24 cellular contexts compared by ENCODE assay signal in genomic region chr12:12624479-12625120, GRCh38. TPM values are rescaled to one million over a fixed set of nuclear protein-coding genes. Genes with fewer than 3 reads are reported as not detected.
DNase-seq lines count a peak whose midpoint lies in the region; ATAC-seq, FAIRE-seq and TF ChIP-seq lines count a peak whose summit lies in the region.
"Had no signal": no experiment of that assay in that cellular context is flagged by ENCODE, and none has a peak within 500 bp of the region (broad histone marks: within the 10 kb centered on the region; RNA-seq: fewer than 3 reads in every experiment).

No MANE protein-coding gene starts in this region.

- H3K4me3 Mint-ChIP-seq in activated naive CD8-positive, alpha-beta T cell: no peak overlapping the region
- no peak overlapping the region for H3K4me3 Mint-ChIP-seq in activated naive CD8-positive, alpha-beta T cell treated with anti-CD3 and anti-CD28 coated beads for 36 hours
- no peak overlapping the region for H3K4me3 Mint-ChIP-seq in WTC11
- peak overlapping the region in 1 of 8 donors; percentile 59 for H3K4me3 Mint-ChIP-seq in naive B cell
- no peak overlapping the region for H3K4me3 Mint-ChIP-seq in activated CD8-positive, alpha-beta memory T cell treated with anti-CD3 and anti-CD28 coated beads, Interleukin-2, amount 10 ng/mL, durations not matched to agents 7 days and 5 days
- H3K4me3 Mint-ChIP-seq: B cell, IgD-negative memory B cell had no signal

- no peak for TF ChIP-seq CTCF in WTC11 (IDR thresholded peaks at IDR 0.05)

- no peak overlapping the region for H3K4me3 ChIP-seq in small intestine (ENCODE audit: low read depth in 1 of 2, low read length in 2 of 2)

- DNase-seq in activated naive CD8-positive, alpha-beta T cell treated with anti-CD3 and anti-CD28 coated beads for 36 hours: no peak
- DNase-seq in WTC11 (ENCODE audit: low spot score) (no peak), naive B cell (no peak), small intestine (peak; percentile 68), NCI-H226 (no peak), NCI-H446 treated with DMSO at 0.1 percent for 48 hours (lab: John Stamatoyannopoulos, UW) (no peak)
- DNase-seq in activated CD8-positive, alpha-beta memory T cell treated with anti-CD3 and anti-CD28 coated beads, Interleukin-2, amount 10 ng/mL, durations not matched to agents 7 days and 5 days: no peak
- DNase-seq: DMS53, EL, Karpas-422, NCI-H1048, NCI-H1436, NCI-H2081, NCI-H510A treated with DMSO at 0.1 percent for 48 hours, PC-3, SIG-M5 had no signal

- peaks cover 0 to 6% of the 10 kb centered on the region in 2 donors for H3K4me1 ChIP-seq in small intestine (ENCODE audit: control insufficient read depth in 2 of 2, insufficient read depth in 1 of 2, low read depth in 1 of 2, low read length in 1 of 2)

- FAIRE-seq in small intestine (lab: Jason Lieb, UNC): no peak
- FAIRE-seq: GM12892, GM18507 had no signal

- POLR2A ChIA-PET in WTC11 (lab: Charles Lee): no interaction called here

- H3K36me3 Mint-ChIP-seq in activated naive CD8-positive, alpha-beta T cell: peaks cover 15% of the 10 kb centered on the region
- H3K36me3 Mint-ChIP-seq in activated naive CD8-positive, alpha-beta T cell treated with anti-CD3 and anti-CD28 coated beads for 36 hours: peaks cover 32% of the 10 kb centered on the region
- H3K36me3 Mint-ChIP-seq in WTC11: peaks cover 22% of the 10 kb centered on the region
- peaks cover 12 to 23% of the 10 kb centered on the region in 2 donors for H3K36me3 Mint-ChIP-seq in naive B cell
- H3K36me3 Mint-ChIP-seq in activated CD8-positive, alpha-beta memory T cell treated with anti-CD3 and anti-CD28 coated beads, Interleukin-2, amount 10 ng/mL, durations not matched to agents 7 days and 5 days: peaks cover 46% of the 10 kb centered on the region

- H3K9me3 ChIP-seq in small intestine (ENCODE audit: control insufficient read depth, low read depth): no peaks in the 10 kb centered on the region

- H3K27ac ChIP-seq in small intestine (ENCODE audit: low read depth in 1 of 2, low read length in 1 of 2): no peak overlapping the region
- H3K27ac ChIP-seq: HL-60, RWPE1 had no signal

- CTCF ChIA-PET in WTC11 (lab: Charles Lee): interaction anchor here (0.9 kb wide), 1 partner anchor 121 kb away, joined by 3 read pairs; no protein-coding TSS in a partner anchor
- CTCF ChIA-PET in activated CD8-positive, alpha-beta memory T cell treated with anti-CD3 and anti-CD28 coated beads, Interleukin-2, amount 10 ng/mL, durations not matched to agents 7 days and 5 days (lab: Charles Lee): interaction anchor here (1.1 to 1.3 kb wide), 2 partner anchors 21 to 73 kb away, joined by 3 read pairs; no protein-coding TSS in a partner anchor

- H3K9me3 Mint-ChIP-seq in activated naive CD8-positive, alpha-beta T cell (ENCODE audit: low read depth): peaks cover 4% of the 10 kb centered on the region
- H3K9me3 Mint-ChIP-seq in activated naive CD8-positive, alpha-beta T cell treated with anti-CD3 and anti-CD28 coated beads for 36 hours: peaks cover 11% of the 10 kb centered on the region
- H3K9me3 Mint-ChIP-seq in WTC11: peaks cover 18% of the 10 kb centered on the region
- peaks cover 1 to 6% (median 4%) of the 10 kb centered on the region in 7 donors for H3K9me3 Mint-ChIP-seq in naive B cell
- H3K9me3 Mint-ChIP-seq in activated CD8-positive, alpha-beta memory T cell treated with anti-CD3 and anti-CD28 coated beads, Interleukin-2, amount 10 ng/mL, durations not matched to agents 7 days and 5 days (ENCODE audit: low read depth): peaks cover 2% of the 10 kb centered on the region

- peaks cover 90% of the 10 kb centered on the region for H3K4me1 Mint-ChIP-seq in activated naive CD8-positive, alpha-beta T cell (ENCODE audit: low read depth)
- peaks cover 65% of the 10 kb centered on the region for H3K4me1 Mint-ChIP-seq in activated naive CD8-positive, alpha-beta T cell treated with anti-CD3 and anti-CD28 coated beads for 36 hours
- H3K4me1 Mint-ChIP-seq in WTC11: peaks cover 6% of the 10 kb centered on the region
- H3K4me1 Mint-ChIP-seq in naive B cell: peaks cover 28 to 56% (median 41%) of the 10 kb centered on the region in 3 donors
- H3K4me1 Mint-ChIP-seq in activated CD8-positive, alpha-beta memory T cell treated with anti-CD3 and anti-CD28 coated beads, Interleukin-2, amount 10 ng/mL, durations not matched to agents 7 days and 5 days: peaks cover 39% of the 10 kb centered on the region

- peak overlapping the region; percentile 4 for H3K27ac Mint-ChIP-seq in activated naive CD8-positive, alpha-beta T cell
- no peak overlapping the region for H3K27ac Mint-ChIP-seq in activated naive CD8-positive, alpha-beta T cell treated with anti-CD3 and anti-CD28 coated beads for 36 hours
- H3K27ac Mint-ChIP-seq in WTC11 (peak overlapping the region; percentile 63), naive B cell (peak overlapping the region; percentile 26 to 81 (median 54))
- H3K27ac Mint-ChIP-seq in activated CD8-positive, alpha-beta memory T cell treated with anti-CD3 and anti-CD28 coated beads, Interleukin-2, amount 10 ng/mL, durations not matched to agents 7 days and 5 days: no peak overlapping the region
- H3K27ac Mint-ChIP-seq: B cell had no signal

- peaks cover 0 to 3% of the 10 kb centered on the region in 2 donors for H3K36me3 ChIP-seq in small intestine (ENCODE audit: control insufficient read depth in 2 of 2, insufficient read depth in 2 of 2, low read length in 2 of 2)

- H3K27me3 Mint-ChIP-seq in activated naive CD8-positive, alpha-beta T cell: no peaks in the 10 kb centered on the region
- H3K27me3 Mint-ChIP-seq in activated naive CD8-positive, alpha-beta T cell treated with anti-CD3 and anti-CD28 coated beads for 36 hours: no peaks in the 10 kb centered on the region
- H3K27me3 Mint-ChIP-seq in WTC11 (ENCODE audit: low read depth): no peaks in the 10 kb centered on the region
- H3K27me3 Mint-ChIP-seq in naive B cell: no peaks in the 10 kb centered on the region
- H3K27me3 Mint-ChIP-seq in activated CD8-positive, alpha-beta memory T cell treated with anti-CD3 and anti-CD28 coated beads, Interleukin-2, amount 10 ng/mL, durations not matched to agents 7 days and 5 days: no peaks in the 10 kb centered on the region
- H3K27me3 Mint-ChIP-seq: B cell, IgD-negative memory B cell had no signal

- no peaks in the 10 kb centered on the region for H3K27me3 ChIP-seq in small intestine (ENCODE audit: control insufficient read depth in 2 of 2, insufficient read depth in 2 of 2, low read length in 2 of 2)

- ATAC-seq in WTC11: no peak; the same call in 1 of the 2 replicates
- no peak for ATAC-seq in naive B cell (ENCODE audit: low read depth in 2 of 2)
- no peak for ATAC-seq in activated CD8-positive, alpha-beta memory T cell treated with anti-CD3 and anti-CD28 coated beads, Interleukin-2, amount 10 ng/mL, durations not matched to agents 7 days and 5 days
- ATAC-seq: PC-3, SK-N-SH treated with all-trans-retinoic acid at 6 μM for 48 hours had no signal

- WGBS in small intestine, 3 donors: 58 to 83% (median 71%) methylated on average over 9 of the region's 9 CpGs

TF ChIP-seq in WTC11, 78 proteins besides CTCF, POLR2A, EP300 and RAD21 (continues in another document):
- TF ChIP-seq E2F4 (CRISPR knock-in tag; IDR thresholded peaks at IDR 0.05; ENCODE audit: borderline replicate concordance, low read depth): no peak
- no peak for TF ChIP-seq ATF2 (CRISPR knock-in tag; IDR thresholded peaks at IDR 0.05; ENCODE audit: borderline replicate concordance, low read depth)
- no peak for TF ChIP-seq ZNF281 (CRISPR knock-in tag; IDR thresholded peaks at IDR 0.05)
- TF ChIP-seq ZNF138 (CRISPR knock-in tag; conservative IDR thresholded peaks at IDR 0.05): no peak

RNA-seq across cellular contexts. Expression of gene CREBL2, which starts 12.9 kb away (rescaled TPM):
- 10 to 100 TPM; 12.5 to 13.9 TPM for total RNA-seq in activated naive CD8-positive, alpha-beta T cell treated with anti-CD3 and anti-CD28 coated beads for 36 hours
- 17.3 to 19.0 TPM (median 18.9 TPM) in 3 replicates for total RNA-seq in WTC11 (2021)
- 10 to 100 TPM; 21.9 to 29.3 (median 25.6) TPM for polyA plus RNA-seq in naive B cell (ENCODE audit: low read depth in 6 of 6)
- 10 to 100 TPM; 16.9 to 23.5 (median 23.3) TPM for polyA plus RNA-seq in small intestine
- 10 to 100 TPM; 16.3 to 20.5 TPM for total RNA-seq in activated CD8-positive, alpha-beta memory T cell treated with anti-CD3 and anti-CD28 coated beads, Interleukin-2, amount 10 ng/mL, durations not matched to agents 7 days and 5 days

Comparison
In these comparisons a context has a peak if more than half of its experiments do, and no peak if none do; other contexts are left out.
1. H3K27ac Mint-ChIP-seq: peak in activated naive CD8-positive, alpha-beta T cell (single experiment), WTC11 (single experiment) and naive B cell (6 of 6); none in activated naive CD8-positive, alpha-beta T cell treated with anti-CD3 and anti-CD28 coated beads for 36 hours (single experiment) and activated CD8-positive, alpha-beta memory T cell treated with anti-CD3 and anti-CD28 coated beads, Interleukin-2, amount 10 ng/mL, durations not matched to agents 7 days and 5 days (single experiment).